1 cellular context compared by ENCODE assay signal in the genomic region with DNA sequence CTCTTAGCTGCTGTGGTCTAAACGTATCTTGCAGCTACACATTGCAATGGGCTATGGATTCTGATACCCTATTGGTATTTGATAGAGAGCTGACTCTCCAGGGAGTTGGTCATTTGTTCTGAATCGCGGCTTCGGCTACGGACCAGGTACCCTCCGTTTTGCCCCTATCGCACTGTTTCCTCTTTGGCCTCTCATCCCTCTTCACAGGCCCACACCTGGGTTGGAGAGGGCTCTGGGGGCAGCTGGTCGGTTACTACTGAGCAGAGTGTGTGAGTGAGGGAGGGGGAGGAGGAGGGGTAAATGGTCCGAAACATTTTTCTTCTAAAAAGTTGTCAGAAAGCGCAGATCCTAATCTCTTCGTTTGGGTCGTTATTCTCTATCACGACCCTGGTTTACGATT.
TF ChIP-seq lines count a peak whose summit lies in the region.

No MANE protein-coding gene starts in this region.

TF ChIP-seq in WTC11, 78 proteins besides CTCF, POLR2A, EP300 and RAD21 (continued from another document):
- TF ChIP-seq, protein P1, sequence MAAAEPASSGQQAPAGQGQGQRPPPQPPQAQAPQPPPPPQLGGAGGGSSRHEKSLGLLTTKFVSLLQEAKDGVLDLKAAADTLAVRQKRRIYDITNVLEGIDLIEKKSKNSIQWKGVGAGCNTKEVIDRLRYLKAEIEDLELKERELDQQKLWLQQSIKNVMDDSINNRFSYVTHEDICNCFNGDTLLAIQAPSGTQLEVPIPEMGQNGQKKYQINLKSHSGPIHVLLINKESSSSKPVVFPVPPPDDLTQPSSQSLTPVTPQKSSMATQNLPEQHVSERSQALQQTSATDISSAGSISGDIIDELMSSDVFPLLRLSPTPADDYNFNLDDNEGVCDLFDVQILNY (CRISPR knock-in tag; IDR thresholded peaks at IDR 0.05), result no peak
- no peak for TF ChIP-seq ZNF416 (CRISPR knock-in tag; IDR thresholded peaks at IDR 0.05)
- no peak for TF ChIP-seq ZNF138 (CRISPR knock-in tag; conservative IDR thresholded peaks at IDR 0.05)
- no peak for TF ChIP-seq PRRX2 (CRISPR knock-in tag; IDR thresholded peaks at IDR 0.05)
- TF ChIP-seq E2F1 (CRISPR knock-in tag; IDR thresholded peaks at IDR 0.05), result no peak
- TF ChIP-seq ZNF232 (CRISPR knock-in tag; IDR thresholded peaks at IDR 0.05), result no peak
- no peak for TF ChIP-seq ZNF425 (CRISPR knock-in tag; conservative IDR thresholded peaks at IDR 0.05)
- TF ChIP-seq ZNF396 (CRISPR knock-in tag; IDR thresholded peaks at IDR 0.05; ENCODE audit: borderline replicate concordance), result no peak
- TF ChIP-seq PREB (CRISPR knock-in tag; IDR thresholded peaks at IDR 0.05; ENCODE audit: borderline replicate concordance), result no peak
- TF ChIP-seq, protein P2, sequence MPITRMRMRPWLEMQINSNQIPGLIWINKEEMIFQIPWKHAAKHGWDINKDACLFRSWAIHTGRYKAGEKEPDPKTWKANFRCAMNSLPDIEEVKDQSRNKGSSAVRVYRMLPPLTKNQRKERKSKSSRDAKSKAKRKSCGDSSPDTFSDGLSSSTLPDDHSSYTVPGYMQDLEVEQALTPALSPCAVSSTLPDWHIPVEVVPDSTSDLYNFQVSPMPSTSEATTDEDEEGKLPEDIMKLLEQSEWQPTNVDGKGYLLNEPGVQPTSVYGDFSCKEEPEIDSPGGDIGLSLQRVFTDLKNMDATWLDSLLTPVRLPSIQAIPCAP (CRISPR knock-in tag; IDR thresholded peaks at IDR 0.05), result no peak
- no peak for TF ChIP-seq ATF3 (CRISPR knock-in tag; conservative IDR thresholded peaks at IDR 0.05)
TF ChIP-seq in WTC11: peak in this region for 0.
